In the genomic region with DNA sequence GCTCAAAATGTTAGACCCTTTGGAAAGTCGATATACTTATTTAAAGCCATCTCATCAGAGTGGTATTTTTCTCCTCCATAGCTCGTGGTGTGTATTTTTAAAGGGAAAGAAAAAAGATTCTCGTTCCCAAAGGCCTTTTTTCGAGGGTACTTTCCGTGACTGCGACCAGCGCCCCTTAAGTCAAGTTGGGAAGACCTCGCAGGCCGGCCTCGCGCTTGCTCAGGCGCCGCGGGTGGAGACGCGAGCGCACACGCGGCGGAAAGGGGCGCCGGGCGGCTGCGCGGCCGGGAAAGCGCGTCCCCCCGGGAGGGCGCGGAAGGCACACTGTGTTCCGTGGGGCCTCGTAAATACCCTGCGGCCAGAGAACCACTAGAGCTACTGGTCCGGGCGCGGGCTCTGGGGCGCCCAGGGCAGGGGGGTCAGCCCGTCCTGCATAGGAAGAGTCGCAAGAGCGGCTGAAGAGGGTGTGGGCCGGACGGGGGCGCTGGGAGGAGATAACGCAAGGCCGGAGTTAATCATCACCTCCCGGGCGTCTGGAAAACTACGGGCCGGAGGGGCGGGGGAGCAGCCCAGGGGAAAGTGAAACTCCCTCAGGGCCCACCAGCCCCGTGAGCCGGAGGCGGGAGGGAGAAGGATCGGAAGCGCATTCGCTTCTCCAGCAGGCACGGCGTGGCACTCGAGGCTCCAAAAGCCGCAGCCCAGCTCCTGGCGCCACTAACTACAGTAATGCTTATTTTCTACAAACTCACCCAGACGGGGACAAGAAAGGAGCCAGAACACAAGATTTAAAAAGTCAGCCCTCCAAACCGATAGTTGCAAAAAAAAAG, we compare ENCODE assay signal across 1 cellular context.
TF ChIP-seq lines count a peak whose summit lies in the region.

No MANE protein-coding gene starts in this region.

TF ChIP-seq in K562, 482 proteins besides CTCF, POLR2A, EP300 and RAD21 (continued from another document and continues in another):
- TF ChIP-seq, protein P1, sequence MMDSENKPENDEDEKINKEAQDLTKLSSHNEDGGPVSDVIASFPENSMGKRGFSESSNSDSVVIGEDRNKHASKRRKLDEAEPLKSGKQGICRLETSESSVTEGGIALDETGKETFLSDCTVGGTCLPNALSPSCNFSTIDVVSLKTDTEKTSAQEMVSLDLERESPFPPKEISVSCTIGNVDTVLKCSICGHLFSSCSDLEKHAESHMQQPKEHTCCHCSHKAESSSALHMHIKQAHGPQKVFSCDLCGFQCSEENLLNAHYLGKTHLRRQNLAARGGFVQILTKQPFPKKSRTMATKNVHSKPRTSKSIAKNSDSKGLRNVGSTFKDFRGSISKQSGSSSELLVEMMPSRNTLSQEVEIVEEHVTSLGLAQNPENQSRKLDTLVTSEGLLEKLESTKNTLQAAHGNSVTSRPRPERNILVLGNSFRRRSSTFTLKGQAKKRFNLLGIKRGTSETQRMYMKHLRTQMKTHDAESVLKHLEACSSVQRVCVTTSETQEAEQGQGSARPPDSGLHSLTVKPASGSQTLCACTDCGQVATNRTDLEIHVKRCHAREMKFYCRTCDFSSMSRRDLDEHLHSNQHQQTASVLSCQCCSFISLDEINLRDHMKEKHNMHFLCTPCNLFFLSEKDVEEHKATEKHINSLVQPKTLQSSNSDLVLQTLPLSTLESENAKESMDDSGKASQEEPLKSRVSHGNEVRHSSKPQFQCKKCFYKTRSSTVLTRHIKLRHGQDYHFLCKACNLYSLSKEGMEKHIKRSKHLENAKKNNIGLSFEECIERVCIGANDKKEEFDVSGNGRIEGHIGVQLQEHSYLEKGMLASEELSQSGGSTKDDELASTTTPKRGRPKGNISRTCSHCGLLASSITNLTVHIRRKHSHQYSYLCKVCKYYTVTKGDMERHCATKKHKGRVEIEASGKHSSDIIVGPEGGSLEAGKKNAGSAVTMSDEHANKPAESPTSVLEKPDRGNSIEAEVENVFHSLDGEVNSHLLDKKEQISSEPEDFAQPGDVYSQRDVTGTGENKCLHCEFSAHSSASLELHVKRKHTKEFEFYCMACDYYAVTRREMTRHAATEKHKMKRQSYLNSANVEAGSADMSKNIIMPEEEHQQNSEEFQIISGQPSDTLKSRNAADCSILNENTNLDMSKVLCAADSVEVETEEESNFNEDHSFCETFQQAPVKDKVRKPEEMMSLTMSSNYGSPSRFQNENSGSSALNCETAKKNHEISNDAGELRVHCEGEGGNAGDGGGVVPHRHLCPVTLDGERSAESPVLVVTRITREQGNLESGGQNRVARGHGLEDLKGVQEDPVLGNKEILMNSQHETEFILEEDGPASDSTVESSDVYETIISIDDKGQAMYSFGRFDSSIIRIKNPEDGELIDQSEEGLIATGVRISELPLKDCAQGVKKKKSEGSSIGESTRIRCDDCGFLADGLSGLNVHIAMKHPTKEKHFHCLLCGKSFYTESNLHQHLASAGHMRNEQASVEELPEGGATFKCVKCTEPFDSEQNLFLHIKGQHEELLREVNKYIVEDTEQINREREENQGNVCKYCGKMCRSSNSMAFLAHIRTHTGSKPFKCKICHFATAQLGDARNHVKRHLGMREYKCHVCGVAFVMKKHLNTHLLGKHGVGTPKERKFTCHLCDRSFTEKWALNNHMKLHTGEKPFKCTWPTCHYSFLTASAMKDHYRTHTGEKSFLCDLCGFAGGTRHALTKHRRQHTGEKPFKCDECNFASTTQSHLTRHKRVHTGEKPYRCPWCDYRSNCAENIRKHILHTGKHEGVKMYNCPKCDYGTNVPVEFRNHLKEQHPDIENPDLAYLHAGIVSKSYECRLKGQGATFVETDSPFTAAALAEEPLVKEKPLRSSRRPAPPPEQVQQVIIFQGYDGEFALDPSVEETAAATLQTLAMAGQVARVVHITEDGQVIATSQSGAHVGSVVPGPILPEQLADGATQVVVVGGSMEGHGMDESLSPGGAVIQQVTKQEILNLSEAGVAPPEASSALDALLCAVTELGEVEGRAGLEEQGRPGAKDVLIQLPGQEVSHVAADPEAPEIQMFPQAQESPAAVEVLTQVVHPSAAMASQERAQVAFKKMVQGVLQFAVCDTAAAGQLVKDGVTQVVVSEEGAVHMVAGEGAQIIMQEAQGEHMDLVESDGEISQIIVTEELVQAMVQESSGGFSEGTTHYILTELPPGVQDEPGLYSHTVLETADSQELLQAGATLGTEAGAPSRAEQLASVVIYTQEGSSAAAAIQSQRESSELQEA (IDR thresholded peaks at IDR 0.05; ENCODE audit: low read depth), result no peak
- TF ChIP-seq MXI1 (IDR thresholded peaks at IDR 0.05; ENCODE audit: low read depth, low read length), result no peak
- TF ChIP-seq ZNF780A (CRISPR knock-in tag; IDR thresholded peaks at IDR 0.05), result no peak
- TF ChIP-seq, protein P2, sequence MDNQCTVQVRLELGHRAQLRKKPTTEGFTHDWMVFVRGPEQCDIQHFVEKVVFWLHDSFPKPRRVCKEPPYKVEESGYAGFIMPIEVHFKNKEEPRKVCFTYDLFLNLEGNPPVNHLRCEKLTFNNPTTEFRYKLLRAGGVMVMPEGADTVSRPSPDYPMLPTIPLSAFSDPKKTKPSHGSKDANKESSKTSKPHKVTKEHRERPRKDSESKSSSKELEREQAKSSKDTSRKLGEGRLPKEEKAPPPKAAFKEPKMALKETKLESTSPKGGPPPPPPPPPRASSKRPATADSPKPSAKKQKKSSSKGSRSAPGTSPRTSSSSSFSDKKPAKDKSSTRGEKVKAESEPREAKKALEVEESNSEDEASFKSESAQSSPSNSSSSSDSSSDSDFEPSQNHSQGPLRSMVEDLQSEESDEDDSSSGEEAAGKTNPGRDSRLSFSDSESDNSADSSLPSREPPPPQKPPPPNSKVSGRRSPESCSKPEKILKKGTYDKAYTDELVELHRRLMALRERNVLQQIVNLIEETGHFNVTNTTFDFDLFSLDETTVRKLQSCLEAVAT (IDR thresholded peaks at IDR 0.05), result no peak
- peak; percentile 70 for TF ChIP-seq NBN (IDR thresholded peaks at IDR 0.05; ENCODE audit: low read depth)
- TF ChIP-seq HOXB6 (CRISPR knock-in tag; IDR thresholded peaks at IDR 0.05; ENCODE audit: borderline replicate concordance), result no peak
- TF ChIP-seq, protein P3, sequence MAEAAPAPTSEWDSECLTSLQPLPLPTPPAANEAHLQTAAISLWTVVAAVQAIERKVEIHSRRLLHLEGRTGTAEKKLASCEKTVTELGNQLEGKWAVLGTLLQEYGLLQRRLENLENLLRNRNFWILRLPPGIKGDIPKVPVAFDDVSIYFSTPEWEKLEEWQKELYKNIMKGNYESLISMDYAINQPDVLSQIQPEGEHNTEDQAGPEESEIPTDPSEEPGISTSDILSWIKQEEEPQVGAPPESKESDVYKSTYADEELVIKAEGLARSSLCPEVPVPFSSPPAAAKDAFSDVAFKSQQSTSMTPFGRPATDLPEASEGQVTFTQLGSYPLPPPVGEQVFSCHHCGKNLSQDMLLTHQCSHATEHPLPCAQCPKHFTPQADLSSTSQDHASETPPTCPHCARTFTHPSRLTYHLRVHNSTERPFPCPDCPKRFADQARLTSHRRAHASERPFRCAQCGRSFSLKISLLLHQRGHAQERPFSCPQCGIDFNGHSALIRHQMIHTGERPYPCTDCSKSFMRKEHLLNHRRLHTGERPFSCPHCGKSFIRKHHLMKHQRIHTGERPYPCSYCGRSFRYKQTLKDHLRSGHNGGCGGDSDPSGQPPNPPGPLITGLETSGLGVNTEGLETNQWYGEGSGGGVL (CRISPR knock-in tag; IDR thresholded peaks at IDR 0.05), result no peak
- TF ChIP-seq TCFL5 (CRISPR knock-in tag; conservative IDR thresholded peaks at IDR 0.05), result no peak
- no peak for TF ChIP-seq ZNF778 (CRISPR knock-in tag; IDR thresholded peaks at IDR 0.05)
- TF ChIP-seq ETV1 (tag; conservative IDR thresholded peaks at IDR 0.05; ENCODE audit: low read depth), result peak; percentile 60; the same call in 1 of the 2 replicates
- no peak for TF ChIP-seq MIER1 (IDR thresholded peaks at IDR 0.05; ENCODE audit: low read depth)
- no peak for TF ChIP-seq MED1 (CRISPR knock-in tag; IDR thresholded peaks at IDR 0.05; ENCODE audit: borderline replicate concordance)
- TF ChIP-seq ZBED1 (IDR thresholded peaks at IDR 0.05), result no peak
- no peak for TF ChIP-seq ZNF263 (CRISPR knock-in tag; IDR thresholded peaks at IDR 0.05; ENCODE audit: borderline replicate concordance)
- no peak for TF ChIP-seq MAFF (IDR thresholded peaks at IDR 0.05; ENCODE audit: low read length)
- no peak for TF ChIP-seq MCM2 (IDR thresholded peaks at IDR 0.05; ENCODE audit: low read depth)
- no peak for TF ChIP-seq SETDB1 (IDR thresholded peaks at IDR 0.05; ENCODE audit: low read length)
- TF ChIP-seq PCBP1 (IDR thresholded peaks at IDR 0.05; ENCODE audit: low read depth, low read length, poor library complexity, severe bottlenecking), result peak; percentile 54
- 0 out of 4 replicates have a peak, but pooled peaks of 1 of the 2 experiments have one; percentile 14 for TF ChIP-seq TEAD1 (CRISPR knock-in tag; IDR thresholded peaks at IDR 0.05)
- no peak for TF ChIP-seq HDGF (IDR thresholded peaks at IDR 0.05)
- no peak for TF ChIP-seq NFIC (IDR thresholded peaks at IDR 0.05)
- TF ChIP-seq ZNF134 (CRISPR knock-in tag; conservative IDR thresholded peaks at IDR 0.05), result no peak
- no peak for TF ChIP-seq RUNX1 (IDR thresholded peaks at IDR 0.05; ENCODE audit: low read depth)
- no peak for TF ChIP-seq KLF1 (tag; IDR thresholded peaks at IDR 0.05)
- TF ChIP-seq, protein P4, sequence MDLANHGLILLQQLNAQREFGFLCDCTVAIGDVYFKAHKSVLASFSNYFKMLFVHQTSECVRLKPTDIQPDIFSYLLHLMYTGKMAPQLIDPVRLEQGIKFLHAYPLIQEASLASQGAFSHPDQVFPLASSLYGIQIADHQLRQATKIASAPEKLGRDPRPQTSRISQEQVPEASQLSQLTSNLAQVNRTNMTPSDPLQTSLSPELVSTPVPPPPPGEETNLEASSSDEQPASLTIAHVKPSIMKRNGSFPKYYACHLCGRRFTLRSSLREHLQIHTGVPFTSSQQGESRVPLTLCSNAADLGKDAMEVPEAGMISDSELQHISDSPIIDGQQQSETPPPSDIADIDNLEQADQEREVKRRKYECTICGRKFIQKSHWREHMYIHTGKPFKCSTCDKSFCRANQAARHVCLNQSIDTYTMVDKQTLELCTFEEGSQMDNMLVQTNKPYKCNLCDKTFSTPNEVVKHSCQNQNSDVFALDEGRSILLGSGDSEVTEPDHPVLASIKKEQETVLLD (IDR thresholded peaks at IDR 0.05), result no peak
- no peak for TF ChIP-seq PHF20 (IDR thresholded peaks at IDR 0.05; ENCODE audit: partially characterized antibody)
- TF ChIP-seq STAG1 (CRISPR knock-in tag; IDR thresholded peaks at IDR 0.05; ENCODE audit: borderline replicate concordance), result no peak
- no peak for TF ChIP-seq KAT8 (IDR thresholded peaks at IDR 0.05; ENCODE audit: low read depth)
- TF ChIP-seq TAL1 (IDR thresholded peaks at IDR 0.05), result peak; percentile 33; the same call in 1 of the 2 replicates
- no peak for TF ChIP-seq NFYB (IDR thresholded peaks at IDR 0.05; ENCODE audit: extremely low read depth, insufficient read length)
- no peak for TF ChIP-seq ELF4 (CRISPR knock-in tag; IDR thresholded peaks at IDR 0.05)
- TF ChIP-seq PML (IDR thresholded peaks at IDR 0.05; ENCODE audit: low read length), result no peak
- TF ChIP-seq, protein P5, sequence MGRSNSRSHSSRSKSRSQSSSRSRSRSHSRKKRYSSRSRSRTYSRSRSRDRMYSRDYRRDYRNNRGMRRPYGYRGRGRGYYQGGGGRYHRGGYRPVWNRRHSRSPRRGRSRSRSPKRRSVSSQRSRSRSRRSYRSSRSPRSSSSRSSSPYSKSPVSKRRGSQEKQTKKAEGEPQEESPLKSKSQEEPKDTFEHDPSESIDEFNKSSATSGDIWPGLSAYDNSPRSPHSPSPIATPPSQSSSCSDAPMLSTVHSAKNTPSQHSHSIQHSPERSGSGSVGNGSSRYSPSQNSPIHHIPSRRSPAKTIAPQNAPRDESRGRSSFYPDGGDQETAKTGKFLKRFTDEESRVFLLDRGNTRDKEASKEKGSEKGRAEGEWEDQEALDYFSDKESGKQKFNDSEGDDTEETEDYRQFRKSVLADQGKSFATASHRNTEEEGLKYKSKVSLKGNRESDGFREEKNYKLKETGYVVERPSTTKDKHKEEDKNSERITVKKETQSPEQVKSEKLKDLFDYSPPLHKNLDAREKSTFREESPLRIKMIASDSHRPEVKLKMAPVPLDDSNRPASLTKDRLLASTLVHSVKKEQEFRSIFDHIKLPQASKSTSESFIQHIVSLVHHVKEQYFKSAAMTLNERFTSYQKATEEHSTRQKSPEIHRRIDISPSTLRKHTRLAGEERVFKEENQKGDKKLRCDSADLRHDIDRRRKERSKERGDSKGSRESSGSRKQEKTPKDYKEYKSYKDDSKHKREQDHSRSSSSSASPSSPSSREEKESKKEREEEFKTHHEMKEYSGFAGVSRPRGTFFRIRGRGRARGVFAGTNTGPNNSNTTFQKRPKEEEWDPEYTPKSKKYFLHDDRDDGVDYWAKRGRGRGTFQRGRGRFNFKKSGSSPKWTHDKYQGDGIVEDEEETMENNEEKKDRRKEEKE (IDR thresholded peaks at IDR 0.05; ENCODE audit: borderline replicate concordance in 1 of 2, control insufficient read depth in 1 of 2, low read depth in 2 of 2, low read length in 1 of 2), result no peak
- no peak for TF ChIP-seq FOXK1 (CRISPR knock-in tag; IDR thresholded peaks at IDR 0.05; ENCODE audit: borderline replicate concordance)
- no peak for TF ChIP-seq TEAD4 (IDR thresholded peaks at IDR 0.05; ENCODE audit: low read length)
- TF ChIP-seq TEAD4 (CRISPR knock-in tag; IDR thresholded peaks at IDR 0.05; ENCODE audit: borderline replicate concordance), result no peak
- no peak for TF ChIP-seq NUFIP1 (IDR thresholded peaks at IDR 0.05; ENCODE audit: partially characterized antibody)
- no peak for TF ChIP-seq IFI16 (CRISPR knock-in tag; IDR thresholded peaks at IDR 0.05)
- TF ChIP-seq, protein P6, sequence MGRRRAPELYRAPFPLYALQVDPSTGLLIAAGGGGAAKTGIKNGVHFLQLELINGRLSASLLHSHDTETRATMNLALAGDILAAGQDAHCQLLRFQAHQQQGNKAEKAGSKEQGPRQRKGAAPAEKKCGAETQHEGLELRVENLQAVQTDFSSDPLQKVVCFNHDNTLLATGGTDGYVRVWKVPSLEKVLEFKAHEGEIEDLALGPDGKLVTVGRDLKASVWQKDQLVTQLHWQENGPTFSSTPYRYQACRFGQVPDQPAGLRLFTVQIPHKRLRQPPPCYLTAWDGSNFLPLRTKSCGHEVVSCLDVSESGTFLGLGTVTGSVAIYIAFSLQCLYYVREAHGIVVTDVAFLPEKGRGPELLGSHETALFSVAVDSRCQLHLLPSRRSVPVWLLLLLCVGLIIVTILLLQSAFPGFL (CRISPR knock-in tag; IDR thresholded peaks at IDR 0.05), result no peak
- TF ChIP-seq, protein P7, sequence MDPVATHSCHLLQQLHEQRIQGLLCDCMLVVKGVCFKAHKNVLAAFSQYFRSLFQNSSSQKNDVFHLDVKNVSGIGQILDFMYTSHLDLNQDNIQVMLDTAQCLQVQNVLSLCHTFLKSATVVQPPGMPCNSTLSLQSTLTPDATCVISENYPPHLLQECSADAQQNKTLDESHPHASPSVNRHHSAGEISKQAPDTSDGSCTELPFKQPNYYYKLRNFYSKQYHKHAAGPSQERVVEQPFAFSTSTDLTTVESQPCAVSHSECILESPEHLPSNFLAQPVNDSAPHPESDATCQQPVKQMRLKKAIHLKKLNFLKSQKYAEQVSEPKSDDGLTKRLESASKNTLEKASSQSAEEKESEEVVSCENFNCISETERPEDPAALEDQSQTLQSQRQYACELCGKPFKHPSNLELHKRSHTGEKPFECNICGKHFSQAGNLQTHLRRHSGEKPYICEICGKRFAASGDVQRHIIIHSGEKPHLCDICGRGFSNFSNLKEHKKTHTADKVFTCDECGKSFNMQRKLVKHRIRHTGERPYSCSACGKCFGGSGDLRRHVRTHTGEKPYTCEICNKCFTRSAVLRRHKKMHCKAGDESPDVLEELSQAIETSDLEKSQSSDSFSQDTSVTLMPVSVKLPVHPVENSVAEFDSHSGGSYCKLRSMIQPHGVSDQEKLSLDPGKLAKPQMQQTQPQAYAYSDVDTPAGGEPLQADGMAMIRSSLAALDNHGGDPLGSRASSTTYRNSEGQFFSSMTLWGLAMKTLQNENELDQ (CRISPR knock-in tag; IDR thresholded peaks at IDR 0.05; ENCODE audit: borderline replicate concordance), result no peak
- peak; percentile 47 for TF ChIP-seq SMARCA4 (IDR thresholded peaks at IDR 0.05)
